ENCODE assay signal across 31 cellular contexts in genomic region chr12:127311695-127312364, GRCh38.
"Had no signal": no experiment of that assay in that cellular context is flagged by ENCODE, and none has a peak within 500 bp of the region (broad histone marks: within the 10 kb centered on the region; RNA-seq: fewer than 3 reads in every experiment).

No MANE protein-coding gene starts in this region.

- H3K4me3 Mint-ChIP-seq: activated B cell treated with CpG ODN at 0.5 μM for 24 hours; activated CD4-positive, alpha-beta memory T cell treated with anti-CD3 and anti-CD28 coated beads for 36 hours; activated CD4-positive, alpha-beta T cell treated with anti-CD3 and anti-CD28 coated beads, Interleukin-2, amount 10 ng/mL, durations not matched to agents 24 days and 14 days; activated CD8-positive, alpha-beta memory T cell treated with anti-CD3 and anti-CD28 coated beads, Interleukin-2, amount 10 ng/mL, durations not matched to agents 7 days and 5 days; activated CD8-positive, alpha-beta T cell treated with anti-CD3 and anti-CD28 coated beads, Interleukin-2, amount 10 ng/mL, durations not matched to agents 7 days and 5 days; activated naive CD4-positive, alpha-beta T cell treated with anti-CD3 and anti-CD28 coated beads for 36 hours; activated naive CD4-positive, alpha-beta T cell treated with anti-CD3 and anti-CD28 coated beads, Interleukin-2, amount 50 U/mL, for 24 hours; activated naive CD8-positive, alpha-beta T cell treated with anti-CD3 and anti-CD28 coated beads for 36 hours; activated naive CD8-positive, alpha-beta T cell treated with anti-CD3 and anti-CD28 coated beads, Interleukin-2, amount 50 U/mL, for 24 hours; activated T-helper 1 cell treated with anti-CD3 and anti-CD28 coated beads, Interleukin-12 subunit alpha, Interleukin-12 subunit beta, Interleukin-2, Interleukin-4 antibody, amounts not matched to agents 30 ng/mL and 10 ng/mL and 1 ng/mL, durations not matched to agents 14 hours and 24 hours and 36 hours; dendritic cell treated with granulocyte-macrophage colony-stimulating factor and Interleukin-4, amounts not matched to agents 40 ng/mL and 50 ng/mL, for 4 days; endodermal cell had no signal

- H3K27ac ChIP-seq: adrenal gland, body of pancreas, coronary artery, dorsolateral prefrontal cortex, heart left ventricle, WERI-Rb-1 had no signal

- H3K27me3 ChIP-seq: adrenal gland, body of pancreas had no signal

- H3K4me3 ChIP-seq: adrenal gland, body of pancreas, coronary artery, dorsolateral prefrontal cortex, heart left ventricle had no signal

- H3K4me1 Mint-ChIP-seq: activated B cell treated with CpG ODN at 0.5 μM for 24 hours; activated CD4-positive, alpha-beta T cell treated with anti-CD3 and anti-CD28 coated beads, Interleukin-2, amount 10 ng/mL, durations not matched to agents 24 days and 14 days; activated naive CD4-positive, alpha-beta T cell treated with anti-CD3 and anti-CD28 coated beads, Interleukin-2, amount 50 U/mL, for 24 hours; activated naive CD8-positive, alpha-beta T cell treated with anti-CD3 and anti-CD28 coated beads for 36 hours; activated naive CD8-positive, alpha-beta T cell treated with anti-CD3 and anti-CD28 coated beads, Interleukin-2, amount 50 U/mL, for 24 hours; endodermal cell had no signal

- H3K36me3 ChIP-seq: adrenal gland, heart left ventricle, WERI-Rb-1 had no signal

- DNase-seq: activated B cell treated with CpG ODN at 0.5 μM for 24 hours; activated CD4-positive, alpha-beta memory T cell treated with anti-CD3 and anti-CD28 coated beads for 36 hours; activated CD4-positive, alpha-beta T cell treated with anti-CD3 and anti-CD28 coated beads, Interleukin-2, amount 10 ng/mL, durations not matched to agents 24 days and 14 days; activated CD8-positive, alpha-beta memory T cell treated with anti-CD3 and anti-CD28 coated beads, Interleukin-2, amount 10 ng/mL, durations not matched to agents 7 days and 5 days; activated CD8-positive, alpha-beta memory T cell treated with anti-CD3 and anti-CD28 coated beads, Interleukin-2, amount 50 U/mL, for 4 hours; activated CD8-positive, alpha-beta T cell treated with anti-CD3 and anti-CD28 coated beads, Interleukin-2, amount 10 ng/mL, durations not matched to agents 7 days and 5 days; activated effector memory CD4-positive, alpha-beta T cell treated with anti-CD3 and anti-CD28 coated beads, Interleukin-2, amount 50 U/mL, for 16 hours; activated naive CD4-positive, alpha-beta T cell treated with anti-CD3 and anti-CD28 coated beads for 36 hours; activated naive CD8-positive, alpha-beta T cell treated with anti-CD3 and anti-CD28 coated beads for 36 hours; activated naive CD8-positive, alpha-beta T cell treated with anti-CD3 and anti-CD28 coated beads, Interleukin-2, amount 50 U/mL, for 24 hours; activated T-cell treated with anti-CD3 and anti-CD28 coated beads, Interleukin-2, amount 50 U/mL, for 1 hour; activated T-cell treated with anti-CD3 and anti-CD28 coated beads, Interleukin-2, amount 50 U/mL, for 48 hours; adrenal gland; amygdala; aorta; body of pancreas; caudate nucleus; cerebellar nuclear complex; dorsolateral prefrontal cortex; effector memory CD4-positive, alpha-beta T cell; endodermal cell; foreskin fibroblast; heart left ventricle; T-helper 2 cell; WERI-Rb-1 had no signal

- H3K9me3 Mint-ChIP-seq: activated CD4-positive, alpha-beta memory T cell treated with anti-CD3 and anti-CD28 coated beads for 36 hours; activated naive CD4-positive, alpha-beta T cell treated with anti-CD3 and anti-CD28 coated beads for 36 hours; dendritic cell treated with granulocyte-macrophage colony-stimulating factor and Interleukin-4, amounts not matched to agents 40 ng/mL and 50 ng/mL, for 4 days had no signal

- H3K9me3 ChIP-seq: adrenal gland, body of pancreas had no signal

- H3K36me3 Mint-ChIP-seq: activated CD4-positive, alpha-beta memory T cell treated with anti-CD3 and anti-CD28 coated beads for 36 hours; activated CD8-positive, alpha-beta memory T cell treated with anti-CD3 and anti-CD28 coated beads, Interleukin-2, amount 10 ng/mL, durations not matched to agents 7 days and 5 days; activated naive CD4-positive, alpha-beta T cell treated with anti-CD3 and anti-CD28 coated beads, Interleukin-2, amount 50 U/mL, for 24 hours; activated naive CD8-positive, alpha-beta T cell treated with anti-CD3 and anti-CD28 coated beads for 36 hours had no signal

- H3K4me1 ChIP-seq: adrenal gland, body of pancreas, heart left ventricle had no signal

- FAIRE-seq: frontal cortex had no signal

- H3K27ac Mint-ChIP-seq: activated B cell treated with CpG ODN at 0.5 μM for 24 hours; activated CD4-positive, alpha-beta memory T cell treated with anti-CD3 and anti-CD28 coated beads for 36 hours; activated CD4-positive, alpha-beta T cell treated with anti-CD3 and anti-CD28 coated beads, Interleukin-2, amount 10 ng/mL, durations not matched to agents 24 days and 14 days; activated CD8-positive, alpha-beta memory T cell treated with anti-CD3 and anti-CD28 coated beads, Interleukin-2, amount 10 ng/mL, durations not matched to agents 7 days and 5 days; activated CD8-positive, alpha-beta T cell treated with anti-CD3 and anti-CD28 coated beads, Interleukin-2, amount 10 ng/mL, durations not matched to agents 7 days and 5 days; activated naive CD4-positive, alpha-beta T cell treated with anti-CD3 and anti-CD28 coated beads for 36 hours; activated naive CD4-positive, alpha-beta T cell treated with anti-CD3 and anti-CD28 coated beads, Interleukin-2, amount 50 U/mL, for 24 hours; activated naive CD8-positive, alpha-beta T cell treated with anti-CD3 and anti-CD28 coated beads for 36 hours; activated naive CD8-positive, alpha-beta T cell treated with anti-CD3 and anti-CD28 coated beads, Interleukin-2, amount 50 U/mL, for 24 hours; activated T-helper 1 cell treated with anti-CD3 and anti-CD28 coated beads, Interleukin-12 subunit alpha, Interleukin-12 subunit beta, Interleukin-2, Interleukin-4 antibody, amounts not matched to agents 30 ng/mL and 10 ng/mL and 1 ng/mL, durations not matched to agents 14 hours and 24 hours and 36 hours; activated T-helper 2 cell treated with anti-CD3 and anti-CD28 coated beads, Interferon-gamma antibody, Interleukin-2, Interleukin-4, amounts not matched to agents 10 μg/mL and 5 μg/mL and 100 μg/mL, durations not matched to agents 14 hours and 24 hours and 36 hours; dendritic cell treated with granulocyte-macrophage colony-stimulating factor and Interleukin-4, amounts not matched to agents 40 ng/mL and 50 ng/mL, for 4 days; endodermal cell had no signal

- H3K27me3 Mint-ChIP-seq: activated B cell treated with CpG ODN at 0.5 μM for 24 hours; activated CD4-positive, alpha-beta T cell treated with anti-CD3 and anti-CD28 coated beads, Interleukin-2, amount 10 ng/mL, durations not matched to agents 24 days and 14 days; activated naive CD8-positive, alpha-beta T cell treated with anti-CD3 and anti-CD28 coated beads, Interleukin-2, amount 50 U/mL, for 24 hours had no signal
